Comparison of ENCODE assay signal across 8 cellular contexts in genomic region chr2:100103527-100104252, GRCh38. TPM values are rescaled to one million over a fixed set of nuclear protein-coding genes. Genes with fewer than 3 reads are reported as not detected.
DNase-seq lines count a peak whose midpoint lies in the region; ATAC-seq and TF ChIP-seq lines count a peak whose summit lies in the region.
"Not testable (repeated sequence)": the region's sequence is repeated elsewhere in the genome, so short reads cannot be mapped to it uniquely, and the experiment has no call there.

No MANE protein-coding gene starts in this region.

- intact Hi-C loops in Right ventricle myocardium superior (cut with DNase I): not testable (repeated sequence)
- intact Hi-C loops in ovary (cut with DNase I): loop anchor here in 1 of 4 donors (10.0 kb wide), 1 partner anchor 91 kb away; no protein-coding TSS in a partner anchor

- H3K9me3 Mint-ChIP-seq in brain: not testable (repeated sequence)

- TF ChIP-seq CTCF in C4-2B (conservative IDR thresholded peaks at IDR 0.05); WERI-Rb-1 (IDR thresholded peaks at IDR 0.05; ENCODE audit: low read depth, low read length); brain (conservative IDR thresholded peaks at IDR 0.05); lung (IDR thresholded peaks at IDR 0.05; ENCODE audit: control extremely low read depth, extremely low read depth); ovary (IDR thresholded peaks at IDR 0.05); thoracic aorta (IDR thresholded peaks at IDR 0.05): not testable (repeated sequence)

- H3K4me1 ChIP-seq in HUES64 (ENCODE audit: insufficient read depth, low read length): peaks cover 17% of the 10 kb centered on the region
- peaks cover 4 to 11% of the 10 kb centered on the region in 2 donors for H3K4me1 ChIP-seq in lung (ENCODE audit: control insufficient read depth in 2 of 2, insufficient read depth in 2 of 2, low read length in 2 of 2)
- not testable (repeated sequence) for H3K4me1 ChIP-seq in ovary (ENCODE audit: insufficient read depth)
- H3K4me1 ChIP-seq in thoracic aorta (ENCODE audit: control insufficient read depth in 1 of 2, low read depth in 2 of 2): peaks cover 3 to 16% of the 10 kb centered on the region in 2 donors

- not testable (repeated sequence) for H3K36me3 Mint-ChIP-seq in brain

- not testable (repeated sequence) for H3K9me3 ChIP-seq in HUES64 (ENCODE audit: insufficient read depth, low read depth, low read length); WERI-Rb-1 (ENCODE audit: severe bottlenecking); lung (ENCODE audit: control insufficient read depth in 2 of 2, insufficient read depth in 1 of 2, low read length in 1 of 2); ovary; thoracic aorta

- peaks cover 64% of the 10 kb centered on the region for H3K27me3 ChIP-seq in HUES64 (ENCODE audit: insufficient read depth, low read length)
- H3K27me3 ChIP-seq in WERI-Rb-1 (ENCODE audit: insufficient read depth, low read depth, severe bottlenecking); lung (ENCODE audit: control insufficient read depth, insufficient read depth); ovary; thoracic aorta (replicated peaks; ENCODE audit: insufficient read depth): not testable (repeated sequence)

- H3K4me3 ChIP-seq in HUES64 (ENCODE audit: low read length) (peak overlapping the region; percentile 32), WERI-Rb-1 (ENCODE audit: low read depth, low read length) (peak overlapping the region; percentile 18; the same call in 1 of the 2 replicates), lung (peak overlapping the region; percentile 19), ovary (peak overlapping the region; percentile 73), thoracic aorta (peak overlapping the region; percentile 54)

- peak; percentile 11 for ATAC-seq in Right ventricle myocardium superior (ENCODE audit: poor library complexity)
- not testable (repeated sequence) for ATAC-seq in lung (ENCODE audit: insufficient read depth, low FRiP score); thoracic aorta (ENCODE audit: insufficient number of reproducible peaks, low FRiP score, low read depth)

- TF ChIP-seq EP300 in ovary (IDR thresholded peaks at IDR 0.05): not testable (repeated sequence)

- peak overlapping the region; percentile 73 for H3K27ac ChIP-seq in C4-2B
- not testable (repeated sequence) for H3K27ac ChIP-seq in HUES64 (ENCODE audit: low read depth, low read length); WERI-Rb-1; lung (ENCODE audit: low read depth in 1 of 2, low read length in 1 of 2); ovary; thoracic aorta

- H3K9ac ChIP-seq in HUES64 (ENCODE audit: low read depth, low read length): not testable (repeated sequence)

- not testable (repeated sequence) for H3K27me3 Mint-ChIP-seq in brain

- peaks cover 34% of the 10 kb centered on the region for H3K4me1 Mint-ChIP-seq in brain

- not testable (repeated sequence) for TF ChIP-seq POLR2A in ovary (IDR thresholded peaks at IDR 0.05)

- peak overlapping the region in 3 of 5 experiments; percentile 89 to 90 (median 90) for H3K27ac Mint-ChIP-seq in brain

- H3K36me3 ChIP-seq in HUES64 (ENCODE audit: insufficient read depth, low read length); WERI-Rb-1; lung (ENCODE audit: control insufficient read depth in 2 of 2, insufficient read depth in 2 of 2, low read length in 2 of 2); ovary; thoracic aorta: not testable (repeated sequence)

- peak overlapping the region; percentile 86 to 90 (median 87) for H3K4me3 Mint-ChIP-seq in brain

- WGBS in HUES64: 4% methylated on average over 10 of the region's 39 CpGs
- WGBS in lung, 2 donors: 39 to 56% methylated on average over 14 to 28 of the region's 39 CpGs
- 2% methylated on average over 10 to 29 of the region's 39 CpGs; no CpG with 5 or more reads in 1 of the 3 donors for whole genome bisulfite sequencing in ovary, 3 donors

- DNase-seq in WERI-Rb-1; Right ventricle myocardium superior; lung (ENCODE audit: low spot score); thoracic aorta (ENCODE audit: low spot score): not testable (repeated sequence)
- DNase-seq in ovary: peak; percentile 26 to 51 (median 27)

RNA-seq across cellular contexts. Expression of gene AFF3, which starts 38.7 kb away (rescaled TPM):
- 3.3 TPM for polyA plus RNA-seq in HUES64 (2013, experiment 1 of 2)
- 8.1 TPM for polyA plus RNA-seq in HUES64 (2013, experiment 2 of 2)
- polyA plus RNA-seq in brain (ENCODE audit: insufficient read depth, low read depth, low replicate concordance) (3.1 TPM), lung (1 to 10 TPM; 4.2 to 5.0 TPM), ovary (10 to 100 TPM in 1 of 2 donors, 1 to 10 TPM in 1; 5.9 to 11.2 TPM)
- total RNA-seq in Right ventricle myocardium superior (7.6 TPM), lung (10 to 100 TPM; 24.3 to 90.9 TPM), ovary (10 to 100 TPM; 16.1 to 40.8 (median 25.9) TPM), thoracic aorta (10 to 100 TPM in 1 of 2 donors, 1 to 10 TPM in 1; 9.9 to 20.1 TPM)

Comparison
In these comparisons a context has a peak if more than half of its experiments do, and no peak if none do; other contexts are left out.
1. H3K4me3 ChIP-seq: peak in every context shown above with its lines; median percentile 73 in ovary; 54 in thoracic aorta; 32 in HUES64; 19 in lung; 18 in WERI-Rb-1.